In genomic region chr13:35976126-35976525, GRCh38 we compare ENCODE assay signal across 26 cellular contexts.
DNase-seq lines count a peak whose midpoint lies in the region; ATAC-seq, FAIRE-seq and TF ChIP-seq lines count a peak whose summit lies in the region.
"Had no signal": no experiment of that assay in that cellular context is flagged by ENCODE, and none has a peak within 500 bp of the region (broad histone marks: within the 10 kb centered on the region; RNA-seq: fewer than 3 reads in every experiment).

No MANE protein-coding gene starts in this region.

- no peak overlapping the region for H2BK20ac ChIP-seq in H1 (ENCODE audit: low read length)

- H3K4me2 ChIP-seq in BLaER1 = peak overlapping the region; percentile 8; the same call in 1 of the 2 replicates
- H3K4me2 ChIP-seq in H1 (ENCODE audit: insufficient read depth in 1 of 2, low read depth in 2 of 2, low read length in 2 of 2) = no peak overlapping the region

- no peak overlapping the region for H3K14ac ChIP-seq in H1 (ENCODE audit: insufficient read length)

- H3K4ac ChIP-seq in H1 (replicated peaks; ENCODE audit: insufficient read length, low read depth, low read length) = no peak overlapping the region

- no peaks in the 10 kb centered on the region for H3K23me2 ChIP-seq in H1 (ENCODE audit: low read depth, low read length)

- no peak for TF ChIP-seq EP300 in H1 (IDR thresholded peaks at IDR 0.05; ENCODE audit: borderline replicate concordance in 1 of 2, low read depth in 2 of 2, low read length in 2 of 2)

- H4K8ac ChIP-seq in H1 (ENCODE audit: extremely low read depth, insufficient read depth, low read length) = no peak overlapping the region; the same call in 1 of the 2 replicates

- CTCF ChIA-PET in H1 (lab: Charles Lee; ENCODE audit: partially characterized antibody) = interaction anchor here (1.1 to 4.3 kb wide), 6 partner anchors 13 to 443 kb away, joined by 3 to 81 read pairs (median 6); no protein-coding TSS in a partner anchor

- H3K18ac ChIP-seq in H1 (ENCODE audit: extremely low read depth, low read length) = no peak overlapping the region

- 0 out of 2 replicates have a peak overlapping the region, but pooled peaks have one; percentile 2 for H2BK12ac ChIP-seq in H1 (ENCODE audit: low read depth, low read length)

- H3K36me3 ChIP-seq in BLaER1 (no peaks in the 10 kb centered on the region), H1 (ENCODE audit: control insufficient read depth in 2 of 4, insufficient read depth in 4 of 4, low read length in 3 of 4) (peaks cover 0 to 3% (median 2%) of the 10 kb centered on the region in 4 experiments; a peak in 1 of 8 replicates)

- no peak overlapping the region for H3K4me3 Mint-ChIP-seq in stimulated activated naive CD8-positive, alpha-beta T cell treated with anti-CD3 and anti-CD28 coated beads, Interleukin-15, amount 100 ng/mL, for 72 hours
- H3K4me3 Mint-ChIP-seq: B cell; CD14-positive monocyte; CD4-positive, alpha-beta memory T cell; CD4-positive, CD25-positive, alpha-beta regulatory T cell; CD8-positive, alpha-beta memory T cell had no signal

- H4K20me1 ChIP-seq in BLaER1 (no peaks in the 10 kb centered on the region), H1 (replicated peaks in 1 of 2; ENCODE audit: control insufficient read depth in 1 of 2, insufficient read depth in 2 of 2, low read length in 2 of 2) (no peaks in the 10 kb centered on the region)

- no peak overlapping the region for H2BK120ac ChIP-seq in H1 (replicated peaks; ENCODE audit: low read depth, low read length)

- H3K4me1 Mint-ChIP-seq in stimulated activated naive CD8-positive, alpha-beta T cell treated with anti-CD3 and anti-CD28 coated beads, Interleukin-15, amount 100 ng/mL, for 72 hours = no peaks in the 10 kb centered on the region
- H3K4me1 Mint-ChIP-seq: B cell; CD14-positive monocyte; CD4-positive, alpha-beta memory T cell; CD4-positive, CD25-positive, alpha-beta regulatory T cell; CD8-positive, alpha-beta memory T cell had no signal

- peaks cover 9 to 18% of the 10 kb centered on the region in 2 donors for H3K9me3 Mint-ChIP-seq in stimulated activated naive CD8-positive, alpha-beta T cell treated with anti-CD3 and anti-CD28 coated beads, Interleukin-15, amount 100 ng/mL, for 72 hours

- no peak for TF ChIP-seq POLR2A in H1 (IDR thresholded peaks at IDR 0.05; ENCODE audit: control extremely low read depth in 1 of 2, low read depth in 2 of 2, low read length in 2 of 2)

- DNase-seq in stimulated activated naive CD8-positive, alpha-beta T cell treated with anti-CD3 and anti-CD28 coated beads, Interleukin-15, amount 100 ng/mL, for 72 hours = no peak
- DNase-seq in stimulated activated naive CD8-positive, alpha-beta T cell treated with anti-CD3 and anti-CD28 coated beads, Interleukin-15, Interleukin-2, amounts not matched to agents 100 U/mL and 50 U/mL, for 24 hours = no peak
- DNase-seq in H1 (ENCODE audit: low read depth in 1 of 2, low spot score in 2 of 2) = no peak
- no peak for DNase-seq in DMS79 (lab: John Stamatoyannopoulos, UW)
- DNase-seq in NCI-H510A (lab: John Stamatoyannopoulos, UW) = no peak
- DNase-seq in NCI-H2107 treated with DMSO at 0.1 percent for 48 hours (lab: John Stamatoyannopoulos, UW; ENCODE audit: unreplicated experiment) = no peak
- DNase-seq: 8988T; ACHN; AML-193; C1 segment of cervical spinal cord; CD4-positive, alpha-beta memory T cell; CD4-positive, CD25-positive, alpha-beta regulatory T cell; CD8-positive, alpha-beta memory T cell; COR-L47; DMS 273 treated with DMSO at 0.1 percent for 48 hours; DMS153; DMS53; DMS79 treated with DMSO at 0.1 percent for 48 hours; GF-D8 had no signal

- no peak overlapping the region for H3K23ac ChIP-seq in H1 (ENCODE audit: insufficient read length)

- H3K27ac Mint-ChIP-seq in stimulated activated naive CD8-positive, alpha-beta T cell treated with anti-CD3 and anti-CD28 coated beads, Interleukin-15, amount 100 ng/mL, for 72 hours = no peak overlapping the region
- H3K27ac Mint-ChIP-seq: B cell; CD14-positive monocyte; CD4-positive, alpha-beta memory T cell; CD4-positive, CD25-positive, alpha-beta regulatory T cell; CD8-positive, alpha-beta memory T cell had no signal

- 89% methylated on average over 7 of the region's 7 CpGs; no CpG with 5 or more reads in 1 of the 2 experiments for whole genome bisulfite sequencing in H1 (ENCODE audit: extremely low coverage in 1 of 2, insufficient coverage in 1 of 2, insufficient read length in 1 of 2, insufficient replicate concordance in 2 of 2, low coverage in 1 of 2, low lambda C conversion rate in 2 of 2, missing lambda C conversion rate in 1 of 2), 2 experiments

- H3K27ac ChIP-seq in BLaER1 (no peak overlapping the region), H1 (ENCODE audit: low read depth, low read length) (no peak overlapping the region)

- no peak overlapping the region for H4K91ac ChIP-seq in H1 (replicated peaks; ENCODE audit: insufficient read length, low read length)

- peaks cover 7% of the 10 kb centered on the region; the same call in 1 of the 2 replicates for H3K4me1 ChIP-seq in BLaER1
- no peaks in the 10 kb centered on the region; a peak in 1 of 7 replicates for H3K4me1 ChIP-seq in H1 (replicated peaks in 1 of 4; ENCODE audit: control insufficient read depth in 3 of 4, insufficient read depth in 4 of 4, low read length in 3 of 4)

- no peaks in the 10 kb centered on the region for H3K27me3 Mint-ChIP-seq in stimulated activated naive CD8-positive, alpha-beta T cell treated with anti-CD3 and anti-CD28 coated beads, Interleukin-15, amount 100 ng/mL, for 72 hours
- H3K27me3 Mint-ChIP-seq: CD4-positive, CD25-positive, alpha-beta regulatory T cell; CD8-positive, alpha-beta memory T cell had no signal

- FAIRE-seq in H1 (lab: Jason Lieb, UNC) = no peak
- FAIRE-seq: A204.1, G401.6, GM12891, GM19239 had no signal

- no peak for TF ChIP-seq CTCF in H1 (IDR thresholded peaks at IDR 0.05; ENCODE audit: control extremely low read depth in 1 of 3, insufficient read depth in 1 of 3, low read depth in 1 of 3, low read length in 3 of 3)

- TF ChIP-seq RAD21 in H1 (IDR thresholded peaks at IDR 0.05 in 1 of 2, conservative IDR thresholded peaks at IDR 0.05 in 1 of 2; ENCODE audit: low read depth in 2 of 2, low read length in 2 of 2) = no peak

- no peaks in the 10 kb centered on the region for H3K79me1 ChIP-seq in H1 (ENCODE audit: low read depth, low read length)

- no peak overlapping the region for H3K56ac ChIP-seq in H1 (replicated peaks; ENCODE audit: insufficient read length, low read depth, low read length)

- H2AK5ac ChIP-seq in H1 (ENCODE audit: low read depth, low read length) = no peak overlapping the region

- H3K4me3 ChIP-seq in BLaER1 (no peak overlapping the region), H1 (ENCODE audit: extremely low read depth in 1 of 4, insufficient read depth in 2 of 4, low read depth in 3 of 4, low read length in 4 of 4) (no peak overlapping the region)

- H2AFZ ChIP-seq in H1 (ENCODE audit: low read length) = no peak overlapping the region

- no peak overlapping the region for H2BK15ac ChIP-seq in H1 (ENCODE audit: low read length)

- no peaks in the 10 kb centered on the region for H3K27me3 ChIP-seq in BLaER1
- no peaks in the 10 kb centered on the region for H3K27me3 ChIP-seq in H1 (replicated peaks in 1 of 4; ENCODE audit: control insufficient read depth in 3 of 4, extremely low read depth in 1 of 4, insufficient read depth in 3 of 4, low read length in 3 of 4)

- H3K9ac ChIP-seq in BLaER1 = no peak overlapping the region
- H3K9ac ChIP-seq in H1 (replicated peaks in 1 of 4; ENCODE audit: extremely low read depth in 1 of 4, low read depth in 3 of 4, low read length in 3 of 4) = no peak overlapping the region

- H3K9me3 ChIP-seq in BLaER1 = peaks cover 20% of the 10 kb centered on the region
- H3K9me3 ChIP-seq in H1 (ENCODE audit: insufficient read depth in 2 of 2, low read depth in 1 of 2, low read length in 1 of 2) = peaks cover 13 to 27% of the 10 kb centered on the region in 2 experiments; a peak in 3 of 4 replicates

- POLR2A ChIA-PET in H1 (lab: Charles Lee; ENCODE audit: partially characterized antibody) = interaction anchor here (1.3 kb wide), 1 partner anchor 301 kb away, joined by 3 read pairs; no protein-coding TSS in a partner anchor

- H2BK5ac ChIP-seq in H1 (ENCODE audit: low read depth, low read length) = no peak overlapping the region

- peak; percentile 12 for ATAC-seq in stimulated activated naive CD8-positive, alpha-beta T cell treated with anti-CD3 and anti-CD28 coated beads, Interleukin-15, amount 100 ng/mL, for 72 hours
- ATAC-seq in stimulated activated naive CD8-positive, alpha-beta T cell treated with anti-CD3 and anti-CD28 coated beads, Interleukin-15, Interleukin-2, amounts not matched to agents 100 U/mL and 50 U/mL, for 24 hours = no peak

- no peaks in the 10 kb centered on the region for H3K79me2 ChIP-seq in H1 (ENCODE audit: control insufficient read depth in 1 of 2, insufficient read depth in 2 of 2, low read length in 2 of 2)

- H4K5ac ChIP-seq in H1 (ENCODE audit: insufficient read length, low read depth, low read length) = no peak overlapping the region

TF ChIP-seq in H1, 55 proteins besides CTCF, POLR2A, EP300 and RAD21:
- no peak for TF ChIP-seq ZNF274 (IDR thresholded peaks at IDR 0.05; ENCODE audit: borderline replicate concordance, extremely low read depth, low read length)
- no peak for TF ChIP-seq TEAD4 (IDR thresholded peaks at IDR 0.05; ENCODE audit: low read depth, low read length)
- TF ChIP-seq MAFK (IDR thresholded peaks at IDR 0.05; ENCODE audit: low read depth, low read length) = no peak
- TF ChIP-seq HDAC6 (IDR thresholded peaks at IDR 0.05; ENCODE audit: low read depth, low read length) = no peak
- TF ChIP-seq POLR2AphosphoS5 (IDR thresholded peaks at IDR 0.05; ENCODE audit: low read depth, low read length) = no peak
- TF ChIP-seq JUND (IDR thresholded peaks at IDR 0.05; ENCODE audit: low read length) = no peak
